ENCODE assay signal across 17 cellular contexts in genomic region chr2:225056330-225057073, GRCh38. TPM values are rescaled to one million over a fixed set of nuclear protein-coding genes. Genes with fewer than 3 reads are reported as not detected.
DNase-seq lines count a peak whose midpoint lies in the region; ATAC-seq, FAIRE-seq and TF ChIP-seq lines count a peak whose summit lies in the region.
"Had no signal": no experiment of that assay in that cellular context is flagged by ENCODE, and none has a peak within 500 bp of the region (broad histone marks: within the 10 kb centered on the region; RNA-seq: fewer than 3 reads in every experiment).

No MANE protein-coding gene starts in this region.

- DNase-seq in stimulated activated naive CD8-positive, alpha-beta T cell treated with anti-CD3 and anti-CD28 coated beads, Interleukin-15, amount 100 ng/mL, for 72 hours: no peak
- no peak for DNase-seq in stimulated activated naive CD8-positive, alpha-beta T cell treated with anti-CD3 and anti-CD28 coated beads, Interleukin-15, Interleukin-2, amounts not matched to agents 100 U/mL and 50 U/mL, for 24 hours
- DNase-seq in RWPE1 (ENCODE audit: low spot score) (peak; percentile 25), H1 (ENCODE audit: low read depth in 1 of 2, low spot score in 2 of 2) (no peak), gastrocnemius medialis (no peak), left lung (no peak)
- no peak for DNase-seq in stimulated activated effector memory CD8-positive, alpha-beta T cell treated with anti-CD3 and anti-CD28 coated beads, Interleukin-12 subunit alpha, Interleukin-12 subunit beta, amount 100 ng/mL, for 72 hours (ENCODE audit: low spot score in 2 of 2)
- DNase-seq: amniotic stem cell; NCI-H1048; NCI-H2171; stimulated activated CD4-positive, alpha-beta T cell treated with anti-CD3 and anti-CD28 coated beads, Interleukin-4, amount 100 ng/mL, for 4 hours; upper lobe of right lung had no signal

- H3K79me1 ChIP-seq in H1 (ENCODE audit: low read depth, low read length): no peaks in the 10 kb centered on the region

- 89% methylated on average over 2 of the region's 2 CpGs; no CpG with 5 or more reads in 1 of the 2 experiments for WGBS in H1 (ENCODE audit: extremely low coverage in 1 of 2, insufficient coverage in 1 of 2, insufficient read length in 1 of 2, insufficient replicate concordance in 2 of 2, low coverage in 1 of 2, low lambda C conversion rate in 2 of 2, missing lambda C conversion rate in 1 of 2), 2 experiments

- no peak overlapping the region for H3K4me3 ChIP-seq in H1 (ENCODE audit: extremely low read depth in 1 of 4, insufficient read depth in 2 of 4, low read depth in 3 of 4, low read length in 4 of 4)
- no peak overlapping the region for H3K4me3 ChIP-seq in gastrocnemius medialis
- no peak overlapping the region for H3K4me3 ChIP-seq in left lung
- H3K4me3 ChIP-seq: coronary artery, right atrium auricular region, upper lobe of right lung had no signal

- no peaks in the 10 kb centered on the region for H4K20me1 ChIP-seq in H1 (replicated peaks in 1 of 2; ENCODE audit: control insufficient read depth in 1 of 2, insufficient read depth in 2 of 2, low read length in 2 of 2)

- TF ChIP-seq POLR2A in H1 (IDR thresholded peaks at IDR 0.05; ENCODE audit: control extremely low read depth in 1 of 2, low read depth in 2 of 2, low read length in 2 of 2) (no peak), gastrocnemius medialis (IDR thresholded peaks at IDR 0.05) (no peak)

- H3K56ac ChIP-seq in H1 (replicated peaks; ENCODE audit: insufficient read length, low read depth, low read length): no peak overlapping the region

- TF ChIP-seq EP300 in H1 (IDR thresholded peaks at IDR 0.05; ENCODE audit: borderline replicate concordance in 1 of 2, low read depth in 2 of 2, low read length in 2 of 2): no peak

- H2BK120ac ChIP-seq in H1 (replicated peaks; ENCODE audit: low read depth, low read length): no peak overlapping the region

- FAIRE-seq in H1 (lab: Jason Lieb, UNC): no peak

- TF ChIP-seq CTCF in RWPE1 (conservative IDR thresholded peaks at IDR 0.05; ENCODE audit: low read depth): no peak
- TF ChIP-seq CTCF in H1 (IDR thresholded peaks at IDR 0.05; ENCODE audit: control extremely low read depth in 1 of 3, insufficient read depth in 1 of 3, low read depth in 1 of 3, low read length in 3 of 3): no peak
- no peak for TF ChIP-seq CTCF in gastrocnemius medialis (IDR thresholded peaks at IDR 0.05 in 4 of 5, conservative IDR thresholded peaks at IDR 0.05 in 1 of 5)
- TF ChIP-seq CTCF in left lung (IDR thresholded peaks at IDR 0.05): no peak

- no peak overlapping the region for H3K14ac ChIP-seq in H1 (ENCODE audit: insufficient read length)

- no peaks in the 10 kb centered on the region for H3K23me2 ChIP-seq in H1 (ENCODE audit: low read depth, low read length)

- H2AFZ ChIP-seq in H1 (ENCODE audit: low read length): peak overlapping the region; percentile 15; the same call in 1 of the 2 replicates

- H4K91ac ChIP-seq in H1 (replicated peaks; ENCODE audit: insufficient read length, low read length): no peak overlapping the region

- no peak overlapping the region for H3K4me2 ChIP-seq in H1 (ENCODE audit: insufficient read depth in 1 of 2, low read depth in 2 of 2, low read length in 2 of 2)

- no peak overlapping the region for H3K27ac ChIP-seq in RWPE1
- H3K27ac ChIP-seq in H1 (ENCODE audit: low read depth, low read length): no peak overlapping the region
- no peak overlapping the region for H3K27ac ChIP-seq in gastrocnemius medialis
- H3K27ac ChIP-seq in left lung: no peak overlapping the region
- H3K27ac ChIP-seq: C4-2B, coronary artery, right atrium auricular region, upper lobe of right lung had no signal

- no peak overlapping the region for H4K5ac ChIP-seq in H1 (ENCODE audit: insufficient read length, low read depth, low read length)

- POLR2A ChIA-PET in RWPE1 (lab: Yijun Ruan, JAX; ENCODE audit: low non-redundant PET): no interaction called here
- POLR2A ChIA-PET in H1 (lab: Charles Lee; ENCODE audit: partially characterized antibody): no interaction called here

- no peaks in the 10 kb centered on the region for H3K27me3 Mint-ChIP-seq in stimulated activated naive CD8-positive, alpha-beta T cell treated with anti-CD3 and anti-CD28 coated beads, Interleukin-15, amount 100 ng/mL, for 72 hours

- peaks cover 50% of the 10 kb centered on the region for H3K4me1 Mint-ChIP-seq in stimulated activated naive CD8-positive, alpha-beta T cell treated with anti-CD3 and anti-CD28 coated beads, Interleukin-15, amount 100 ng/mL, for 72 hours
- H3K4me1 Mint-ChIP-seq in stimulated activated effector memory CD8-positive, alpha-beta T cell treated with anti-CD3 and anti-CD28 coated beads, Interleukin-12 subunit alpha, Interleukin-12 subunit beta, amount 100 ng/mL, for 72 hours: peaks cover 30% of the 10 kb centered on the region

- intact Hi-C loops in gastrocnemius medialis (cut with DNase I; ENCODE audit: low total_unique reads): no loop called here
- intact Hi-C loops in left lung (cut with DNase I): no loop called here

- no peaks in the 10 kb centered on the region for H3K79me2 ChIP-seq in H1 (ENCODE audit: control insufficient read depth in 1 of 2, insufficient read depth in 2 of 2, low read length in 2 of 2)

- H3K9ac ChIP-seq in H1 (replicated peaks in 1 of 4; ENCODE audit: extremely low read depth in 1 of 4, low read depth in 3 of 4, low read length in 3 of 4): no peak overlapping the region

- H3K27ac Mint-ChIP-seq in stimulated activated naive CD8-positive, alpha-beta T cell treated with anti-CD3 and anti-CD28 coated beads, Interleukin-15, amount 100 ng/mL, for 72 hours: no peak overlapping the region
- no peak overlapping the region for H3K27ac Mint-ChIP-seq in stimulated activated effector memory CD8-positive, alpha-beta T cell treated with anti-CD3 and anti-CD28 coated beads, Interleukin-12 subunit alpha, Interleukin-12 subunit beta, amount 100 ng/mL, for 72 hours

- no peak overlapping the region for H2AK5ac ChIP-seq in H1 (ENCODE audit: low read depth, low read length)

- no peak overlapping the region for H2BK15ac ChIP-seq in H1 (ENCODE audit: low read length)

- no peak overlapping the region for H3K18ac ChIP-seq in H1 (ENCODE audit: extremely low read depth, low read length)

- CTCF ChIA-PET in RWPE1 (lab: Yijun Ruan, JAX) (interaction anchor here (0.6 to 1.1 kb wide), 2 partner anchors 55 to 292 kb away, joined by 3 read pairs; no protein-coding TSS in a partner anchor), H1 (lab: Charles Lee; ENCODE audit: partially characterized antibody) (interaction anchor here (0.5 to 0.6 kb wide), 2 partner anchors 54 to 74 kb away, joined by 3 to 5 read pairs; no protein-coding TSS in a partner anchor)

- peak; percentile 67 for ATAC-seq in stimulated activated naive CD8-positive, alpha-beta T cell treated with anti-CD3 and anti-CD28 coated beads, Interleukin-15, amount 100 ng/mL, for 72 hours
- no peak for ATAC-seq in stimulated activated naive CD8-positive, alpha-beta T cell treated with anti-CD3 and anti-CD28 coated beads, Interleukin-15, Interleukin-2, amounts not matched to agents 100 U/mL and 50 U/mL, for 24 hours
- ATAC-seq in stimulated activated effector memory CD8-positive, alpha-beta T cell treated with anti-CD3 and anti-CD28 coated beads, Interleukin-12 subunit alpha, Interleukin-12 subunit beta, amount 100 ng/mL, for 72 hours: peak; percentile 88
- ATAC-seq in gastrocnemius medialis (no peak), left lung (no peak), GM21367 (IDR thresholded peaks at IDR 0.05; ENCODE audit: unreplicated experiment) (no peak)
- ATAC-seq: Right ventricle myocardium inferior, upper lobe of right lung had no signal

- no peak overlapping the region for H2BK12ac ChIP-seq in H1 (ENCODE audit: low read depth, low read length)

- H3K23ac ChIP-seq in H1 (ENCODE audit: insufficient read length): no peak overlapping the region

- H3K4me3 Mint-ChIP-seq in stimulated activated naive CD8-positive, alpha-beta T cell treated with anti-CD3 and anti-CD28 coated beads, Interleukin-15, amount 100 ng/mL, for 72 hours: no peak overlapping the region
- H3K4me3 Mint-ChIP-seq in stimulated activated effector memory CD8-positive, alpha-beta T cell treated with anti-CD3 and anti-CD28 coated beads, Interleukin-12 subunit alpha, Interleukin-12 subunit beta, amount 100 ng/mL, for 72 hours: no peak overlapping the region

- H3K36me3 Mint-ChIP-seq in stimulated activated effector memory CD8-positive, alpha-beta T cell treated with anti-CD3 and anti-CD28 coated beads, Interleukin-12 subunit alpha, Interleukin-12 subunit beta, amount 100 ng/mL, for 72 hours: no peaks in the 10 kb centered on the region

- H2BK5ac ChIP-seq in H1 (ENCODE audit: low read depth, low read length): no peak overlapping the region

- no peaks in the 10 kb centered on the region; a peak in 1 of 4 replicates for H3K9me3 ChIP-seq in H1 (ENCODE audit: insufficient read depth in 2 of 2, low read depth in 1 of 2, low read length in 1 of 2)
- H3K9me3 ChIP-seq in gastrocnemius medialis: no peaks in the 10 kb centered on the region
- H3K9me3 ChIP-seq in left lung: no peaks in the 10 kb centered on the region
- H3K9me3 ChIP-seq: upper lobe of right lung had no signal

- H3K4me1 ChIP-seq in H1 (replicated peaks in 1 of 4; ENCODE audit: control insufficient read depth in 3 of 4, insufficient read depth in 4 of 4, low read length in 3 of 4) (no peaks in the 10 kb centered on the region), gastrocnemius medialis (no peaks in the 10 kb centered on the region), left lung (no peaks in the 10 kb centered on the region)
- H3K4me1 ChIP-seq: right atrium auricular region, upper lobe of right lung had no signal

- H2BK20ac ChIP-seq in H1 (ENCODE audit: low read length): no peak overlapping the region

- H3K27me3 ChIP-seq in H1 (replicated peaks in 1 of 4; ENCODE audit: control insufficient read depth in 3 of 4, extremely low read depth in 1 of 4, insufficient read depth in 3 of 4, low read length in 3 of 4) (no peaks in the 10 kb centered on the region), gastrocnemius medialis (no peaks in the 10 kb centered on the region), left lung (no peaks in the 10 kb centered on the region)
- H3K27me3 ChIP-seq: right atrium auricular region, upper lobe of right lung had no signal

- no peak for TF ChIP-seq RAD21 in H1 (IDR thresholded peaks at IDR 0.05 in 1 of 2, conservative IDR thresholded peaks at IDR 0.05 in 1 of 2; ENCODE audit: low read depth in 2 of 2, low read length in 2 of 2)

- H3K9me3 Mint-ChIP-seq in stimulated activated naive CD8-positive, alpha-beta T cell treated with anti-CD3 and anti-CD28 coated beads, Interleukin-15, amount 100 ng/mL, for 72 hours: no peaks in the 10 kb centered on the region
- no peaks in the 10 kb centered on the region for H3K9me3 Mint-ChIP-seq in stimulated activated effector memory CD8-positive, alpha-beta T cell treated with anti-CD3 and anti-CD28 coated beads, Interleukin-12 subunit alpha, Interleukin-12 subunit beta, amount 100 ng/mL, for 72 hours

- in situ Hi-C loops in gastrocnemius medialis (cut with MboI; ENCODE audit: low sequenced_read_pairs in 4 of 4): no loop called here

- H3K36me3 ChIP-seq in H1 (ENCODE audit: control insufficient read depth in 2 of 4, insufficient read depth in 4 of 4, low read length in 3 of 4): no peaks in the 10 kb centered on the region
- H3K36me3 ChIP-seq in gastrocnemius medialis: no peaks in the 10 kb centered on the region
- H3K36me3 ChIP-seq in left lung: no peaks in the 10 kb centered on the region
- H3K36me3 ChIP-seq: right atrium auricular region, upper lobe of right lung had no signal

- H3K4ac ChIP-seq in H1 (replicated peaks; ENCODE audit: insufficient read length, low read depth, low read length): no peak overlapping the region

- H4K8ac ChIP-seq in H1 (ENCODE audit: extremely low read depth, insufficient read depth, low read length): no peak overlapping the region

RNA-seq across cellular contexts. Expression of gene DOCK10, which starts 14.2 kb away (rescaled TPM):
- 1.3 and 1.6 TPM in 2 replicates for total RNA-seq in H1 (2021; fragmentation: NEBNext Ultra II Directional; extraction: Animal tissue kit (Norgen Biotek cat#: 25700))
- 0.24 and 0.33 TPM in 2 replicates for polyA plus RNA-seq in H1 (2011; rRNA removed)
- polyA plus RNA-seq in H1 (2011; cell fraction: cytosol; rRNA removed): 0.53 TPM
- 0.87 TPM for polyA plus RNA-seq in H1 (2011; cell fraction: nucleus; rRNA removed)
- polyA plus RNA-seq in H1 (2012, experiment 1 of 2): 0.69 to 1.0 TPM (median 0.74 TPM) in 4 replicates
- not detected for polyA plus RNA-seq in H1 (2012, experiment 2 of 2)
- polyA plus RNA-seq in H1 (2013, experiment 1 of 2): 0.34 TPM
- 0.61 TPM for polyA plus RNA-seq in H1 (2013, experiment 2 of 2)
- polyA minus RNA-seq in H1 (2011; rRNA and poly(A)+ RNA removed): 1.4 and 3.5 TPM in 2 replicates
- polyA minus RNA-seq in H1 (2011; cell fraction: cytosol; rRNA and poly(A)+ RNA removed): 0.15 TPM
- polyA minus RNA-seq in H1 (2011; cell fraction: nucleus; rRNA and poly(A)+ RNA removed): 2.8 TPM
- total RNA-seq in gastrocnemius medialis (1 to 10 TPM in 3 of 4 donors, under 1 TPM in 1; 0.97 to 1.9 (median 1.4) TPM), left lung (10 to 100 TPM; 17.8 to 47.4 TPM)

Comparison
In these comparisons a context has a peak if more than half of its experiments do, and no peak if none do; other contexts are left out.
1. ATAC-seq: peak in stimulated activated naive CD8-positive, alpha-beta T cell treated with anti-CD3 and anti-CD28 coated beads, Interleukin-15, amount 100 ng/mL, for 72 hours (single experiment) and stimulated activated effector memory CD8-positive, alpha-beta T cell treated with anti-CD3 and anti-CD28 coated beads, Interleukin-12 subunit alpha, Interleukin-12 subunit beta, amount 100 ng/mL, for 72 hours (single experiment); none in stimulated activated naive CD8-positive, alpha-beta T cell treated with anti-CD3 and anti-CD28 coated beads, Interleukin-15, Interleukin-2, amounts not matched to agents 100 U/mL and 50 U/mL, for 24 hours (single experiment), gastrocnemius medialis (0 of 2), left lung (single experiment) and GM21367 (single experiment).